In the genomic region with DNA sequence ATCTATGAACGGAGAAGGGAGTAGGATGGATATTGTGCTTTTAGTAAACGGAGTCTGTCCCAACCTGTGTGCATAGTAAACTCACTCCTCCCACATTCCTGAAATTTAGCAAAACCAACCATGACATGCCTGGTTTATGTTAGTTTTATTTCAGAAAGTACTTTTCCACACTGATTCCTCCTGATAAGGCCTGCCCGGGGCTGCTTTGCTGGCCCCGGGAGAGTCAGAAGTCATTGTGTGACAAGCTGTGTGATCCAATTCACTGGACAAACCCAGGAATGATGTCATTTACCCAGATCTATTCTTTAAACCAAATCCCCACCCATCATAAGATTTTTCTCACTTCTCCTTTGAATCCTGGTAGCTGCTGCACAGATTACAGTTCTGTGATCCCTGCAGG, we compare ENCODE assay signal across 10 cellular contexts.
A peak's percentile ranks its signal among the peaks of the same experiment; 100 is the strongest.
DNase-seq lines count a peak whose midpoint lies in the region; ATAC-seq and TF ChIP-seq lines count a peak whose summit lies in the region.
"Had no signal": no experiment of that assay in that cellular context is flagged by ENCODE, and none has a peak within 500 bp of the region (broad histone marks: within the 10 kb centered on the region; RNA-seq: fewer than 3 reads in every experiment).

No MANE protein-coding gene starts in this region.

- no peak overlapping the region for H3K4me2 ChIP-seq in PC-3 (ENCODE audit: low read length)

- H3K9me3 ChIP-seq in breast epithelium (no peaks in the 10 kb centered on the region), muscle layer of duodenum (ENCODE audit: control insufficient read depth in 1 of 2, low read length in 2 of 2) (no peaks in the 10 kb centered on the region), PC-3 (ENCODE audit: low read length) (no peaks in the 10 kb centered on the region)

- BruUV-seq in MCF 10A (replicated peaks; lab: Mats Ljungman, UMichigan) (no TSS peak), PC-3 (replicated peaks; lab: Mats Ljungman, UMichigan) (no TSS peak)

- H3K9me2 ChIP-seq in PC-3 (replicated peaks; ENCODE audit: low read length): no peaks in the 10 kb centered on the region

- H4K20me1 ChIP-seq in PC-3 (ENCODE audit: low read length): no peaks in the 10 kb centered on the region

- H3K36me3 Mint-ChIP-seq in MCF 10A (ENCODE audit: insufficient read depth, unreplicated experiment) (no peaks in the 10 kb centered on the region), immature natural killer cell (peaks cover 0 to 3% (median 0%) of the 10 kb centered on the region in 3 donors)

- TF ChIP-seq POLR2A in breast epithelium (IDR thresholded peaks at IDR 0.05): no peak

- ATAC-seq in PC-3: no peak

- no peaks in the 10 kb centered on the region for H3K36me3 ChIP-seq in breast epithelium
- H3K36me3 ChIP-seq in muscle layer of duodenum (ENCODE audit: control insufficient read depth in 1 of 2, insufficient read depth in 2 of 2, low read length in 2 of 2): no peaks in the 10 kb centered on the region
- H3K36me3 ChIP-seq in PC-3 (ENCODE audit: low read depth, low read length): no peaks in the 10 kb centered on the region
- no peaks in the 10 kb centered on the region for H3K36me3 ChIP-seq in brain microvascular endothelial cell (replicated peaks)

- DNase-seq in MCF 10A (ENCODE audit: unreplicated experiment) (no peak), breast epithelium (ENCODE audit: low spot score in 2 of 2) (no peak), fibroblast of pulmonary artery (ENCODE audit: low read depth) (peak; percentile 35), immature natural killer cell (no peak), PC-3 (no peak), brain microvascular endothelial cell (no peak), NCI-H2107 treated with DMSO at 0.1 percent for 48 hours (lab: John Stamatoyannopoulos, UW; ENCODE audit: unreplicated experiment) (no peak)
- DNase-seq: dermis blood vessel endothelial cell, NCI-H1694 treated with DMSO at 0.1 percent for 48 hours had no signal

- H3K4me3 ChIP-seq in breast epithelium (no peak overlapping the region), fibroblast of pulmonary artery (replicated peaks; ENCODE audit: low read depth, low read length) (no peak overlapping the region), muscle layer of duodenum (ENCODE audit: low read depth in 1 of 2, low read length in 2 of 2) (no peak overlapping the region), PC-3 (ENCODE audit: low read length) (no peak overlapping the region), brain microvascular endothelial cell (ENCODE audit: low read depth, low read length) (no peak overlapping the region)

- no peaks in the 10 kb centered on the region for H3K9me3 Mint-ChIP-seq in MCF 10A (ENCODE audit: unreplicated experiment)
- H3K9me3 Mint-ChIP-seq in immature natural killer cell: no peaks in the 10 kb centered on the region

- H3K4me3 Mint-ChIP-seq in MCF 10A (ENCODE audit: unreplicated experiment) (no peak overlapping the region), immature natural killer cell (no peak overlapping the region)

- intact Hi-C loops in MCF 10A (cut with micrococcal nuclease): no loop called here
- intact Hi-C loops in breast epithelium (cut with DNase I; ENCODE audit: low total_unique reads): no loop called here
- intact Hi-C loops in PC-3 (cut with micrococcal nuclease): no loop called here

- H3K27me3 ChIP-seq in breast epithelium: no peaks in the 10 kb centered on the region
- H3K27me3 ChIP-seq in muscle layer of duodenum (ENCODE audit: low read depth, low read length): no peaks in the 10 kb centered on the region
- H3K27me3 ChIP-seq in PC-3 (ENCODE audit: low read length): no peaks in the 10 kb centered on the region
- H3K27me3 ChIP-seq in brain microvascular endothelial cell (replicated peaks): no peaks in the 10 kb centered on the region

- CTCF ChIA-PET in MCF 10A (lab: Yijun Ruan, JAX) (interaction anchor here (0.7 kb wide), 1 partner anchor 177 kb away, joined by 3 read pairs; no protein-coding TSS in a partner anchor), PC-3 (lab: Charles Lee) (no interaction called here)

- H3K27ac Mint-ChIP-seq in MCF 10A (ENCODE audit: low read depth, unreplicated experiment) (peak overlapping the region; percentile 83), immature natural killer cell (no peak overlapping the region)

- no peaks in the 10 kb centered on the region for H3K79me2 ChIP-seq in PC-3 (ENCODE audit: low read length)

- in situ Hi-C loops in brain microvascular endothelial cell (cut with HindIII; ENCODE audit: low pct_ligation_motif_present, low sequenced_read_pairs): no loop called here

- no peaks in the 10 kb centered on the region for H3K27me3 Mint-ChIP-seq in MCF 10A (ENCODE audit: insufficient read depth, unreplicated experiment)
- H3K27me3 Mint-ChIP-seq in immature natural killer cell (ENCODE audit: low read depth in 3 of 3): peaks cover 0 to 1% (median 0%) of the 10 kb centered on the region in 3 donors

- peak overlapping the region in 1 of 2 donors; percentile 11 for H3K27ac ChIP-seq in breast epithelium
- H3K27ac ChIP-seq in muscle layer of duodenum (ENCODE audit: low read length): peak overlapping the region; percentile 84
- no peak overlapping the region for H3K27ac ChIP-seq in PC-3 (ENCODE audit: low read length)
- H3K27ac ChIP-seq in brain microvascular endothelial cell: no peak overlapping the region

- H3K4me1 ChIP-seq in breast epithelium (peaks cover 0 to 5% of the 10 kb centered on the region in 2 donors), muscle layer of duodenum (ENCODE audit: control insufficient read depth in 1 of 2, insufficient read depth in 2 of 2, low read length in 2 of 2) (peaks cover 16 to 61% of the 10 kb centered on the region in 2 donors), PC-3 (ENCODE audit: insufficient read depth, low read length) (no peaks in the 10 kb centered on the region)

- no peak for TF ChIP-seq CTCF in MCF 10A (IDR thresholded peaks at IDR 0.05; ENCODE audit: unreplicated experiment)
- no peak for TF ChIP-seq CTCF in breast epithelium (IDR thresholded peaks at IDR 0.05)
- TF ChIP-seq CTCF in fibroblast of pulmonary artery (IDR thresholded peaks at IDR 0.05; ENCODE audit: low read length, missing control alignments): no peak
- TF ChIP-seq CTCF in PC-3 (conservative IDR thresholded peaks at IDR 0.05; ENCODE audit: low read depth, low read length): no peak
- TF ChIP-seq CTCF in brain microvascular endothelial cell (IDR thresholded peaks at IDR 0.05; ENCODE audit: low read depth, low read length, missing control alignments): no peak

- POLR2A ChIA-PET in MCF 10A (lab: Yijun Ruan, JAX) (interaction anchor here (0.6 to 1.3 kb wide), 5 partner anchors 9 to 222 kb away, joined by 3 to 8 read pairs (median 3); no protein-coding TSS in a partner anchor), PC-3 (lab: Charles Lee; ENCODE audit: unreplicated experiment) (no interaction called here)

- no peaks in the 10 kb centered on the region for H3F3A ChIP-seq in PC-3 (ENCODE audit: low read length, unreplicated experiment)

- no peak overlapping the region for H2AFZ ChIP-seq in PC-3 (ENCODE audit: low read length)

- no peak overlapping the region for H3K9ac ChIP-seq in PC-3 (ENCODE audit: low read length)

- H3K4me1 Mint-ChIP-seq in MCF 10A (ENCODE audit: insufficient read depth, unreplicated experiment) (peaks cover 13% of the 10 kb centered on the region), immature natural killer cell (peaks cover 6 to 15% of the 10 kb centered on the region in 2 donors)
